In genomic region chr20:19336601-19337000, GRCh38 we compare ENCODE assay signal across 15 cellular contexts.
"Had no signal": no experiment of that assay in that cellular context is flagged by ENCODE, and none has a peak within 500 bp of the region (broad histone marks: within the 10 kb centered on the region; RNA-seq: fewer than 3 reads in every experiment).

No MANE protein-coding gene starts in this region.

- ATAC-seq: activated T-cell treated with anti-CD3 and anti-CD28 coated beads, Interleukin-2, amount 50 U/mL, for 4 hours; left lung had no signal

- H3K4me1 ChIP-seq: left lung, right atrium auricular region had no signal

- FAIRE-seq: colon, frontal cortex, kidney had no signal

- DNase-seq: activated CD4-positive, alpha-beta T cell treated with anti-CD3 and anti-CD28 coated beads, Interleukin-2, amount 10 ng/mL, durations not matched to agents 7 days and 5 days; activated CD8-positive, alpha-beta memory T cell treated with anti-CD3 and anti-CD28 coated beads, Interleukin-2, amount 50 U/mL, for 4 hours; activated naive CD4-positive, alpha-beta T cell treated with anti-CD3 and anti-CD28 coated beads for 36 hours; activated T-cell treated with anti-CD3 and anti-CD28 coated beads, Interleukin-2, amount 50 U/mL, for 4 hours; central memory CD4-positive, alpha-beta T cell; dorsolateral prefrontal cortex; kidney; left lung; stimulated activated CD4-positive, alpha-beta T cell treated with anti-CD3 and anti-CD28 coated beads, Interleukin-12 subunit alpha, Interleukin-12 subunit beta, amount 100 ng/mL, for 4 hours; stimulated activated CD4-positive, alpha-beta T cell treated with anti-CD3 and anti-CD28 coated beads, Interleukin-1b, Interleukin-23, amount 100 ng/mL, for 48 hours; stimulated activated naive CD4-positive, alpha-beta T cell treated with Interleukin-2 at 50 U/mL for 16 hours; thyroid gland had no signal

- H3K27ac ChIP-seq: dorsolateral prefrontal cortex, left lung, right atrium auricular region, thyroid gland had no signal

- H3K4me3 ChIP-seq: dorsolateral prefrontal cortex, left lung, right atrium auricular region, thyroid gland had no signal

- H3K27me3 ChIP-seq: left lung, right atrium auricular region, thyroid gland had no signal

- H3K9me3 ChIP-seq: left lung, right atrium auricular region, thyroid gland had no signal

- H3K36me3 ChIP-seq: left lung, right atrium auricular region, thyroid gland had no signal
